Comparison of ENCODE assay signal across 18 cellular contexts in the genomic region with DNA sequence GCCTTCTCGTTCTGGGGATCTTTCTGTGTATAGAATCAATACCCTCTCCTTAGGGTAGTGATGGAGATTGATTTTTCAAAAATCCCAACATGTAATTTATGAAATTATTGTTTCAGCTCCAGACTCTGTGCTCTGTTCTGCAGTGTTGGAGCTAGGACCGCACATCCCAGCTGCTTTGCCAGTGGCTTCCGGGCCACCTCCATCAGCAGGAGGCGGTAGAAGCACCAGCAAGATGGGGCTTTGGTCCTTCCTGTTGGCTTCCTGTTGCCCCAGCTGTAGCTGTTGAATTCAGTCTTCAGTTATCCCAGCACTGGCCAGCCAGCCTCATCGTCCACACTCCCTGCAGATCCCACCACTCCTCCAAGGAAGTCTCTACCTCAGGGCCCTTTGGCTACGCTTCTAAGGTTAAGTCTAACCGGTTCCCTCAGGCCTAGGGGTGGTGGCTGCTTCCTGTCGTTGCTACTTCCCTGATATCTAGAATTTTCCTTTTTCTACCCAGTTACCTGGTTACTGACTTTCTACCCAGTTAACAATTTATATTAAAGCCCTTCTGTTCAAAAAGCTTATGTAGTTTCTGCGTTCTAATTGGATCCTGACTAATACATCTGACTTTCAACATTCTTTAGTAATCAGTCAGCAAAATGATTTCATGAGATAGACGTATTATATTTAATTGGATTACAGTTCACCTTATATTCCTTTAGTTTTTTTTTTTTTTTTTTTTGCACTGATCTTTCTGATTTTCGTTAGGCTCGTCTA. TPM values are rescaled to one million over a fixed set of nuclear protein-coding genes. Genes with fewer than 3 reads are reported as not detected.
DNase-seq lines count a peak whose midpoint lies in the region; FAIRE-seq and TF ChIP-seq lines count a peak whose summit lies in the region.
"Had no signal": no experiment of that assay in that cellular context is flagged by ENCODE, and none has a peak within 500 bp of the region (broad histone marks: within the 10 kb centered on the region; RNA-seq: fewer than 3 reads in every experiment).

No MANE protein-coding gene starts in this region.

- no peaks in the 10 kb centered on the region for H3K9me3 Mint-ChIP-seq in astrocyte (ENCODE audit: unreplicated experiment)
- H3K9me3 Mint-ChIP-seq: activated naive CD4-positive, alpha-beta T cell treated with anti-CD3 and anti-CD28 coated beads for 36 hours had no signal

- no peaks in the 10 kb centered on the region for H3K9me3 ChIP-seq in astrocyte (ENCODE audit: insufficient read depth, low read depth, low read length)

- H2AFZ ChIP-seq in astrocyte (ENCODE audit: low read depth, low read length): no peak overlapping the region
- H2AFZ ChIP-seq: parathyroid adenoma had no signal

- peaks cover 2% of the 10 kb centered on the region for H3K36me3 ChIP-seq in astrocyte (ENCODE audit: insufficient read depth, low read length)

- H4K20me1 ChIP-seq in astrocyte (ENCODE audit: insufficient read depth, low read length): peaks cover 25% of the 10 kb centered on the region

- peak overlapping the region; percentile 60 for H3K4me2 ChIP-seq in astrocyte (ENCODE audit: low read length)

- no peak for FAIRE-seq in astrocyte (lab: Jason Lieb, UNC)
- FAIRE-seq: GM12892, HTR-8/SVneo had no signal

- H3K9ac ChIP-seq in astrocyte (ENCODE audit: low read length): peak overlapping the region; percentile 59
- H3K9ac ChIP-seq: parathyroid adenoma had no signal

- no peak overlapping the region for H3K4me3 ChIP-seq in AG10803 (ENCODE audit: low read length)
- H3K4me3 ChIP-seq in astrocyte (ENCODE audit: insufficient read depth, low read depth, low read length): no peak overlapping the region

- DNase-seq in AG10803 (ENCODE audit: low read depth): peak; percentile 30
- peak; percentile 54 for DNase-seq in LHCN-M2 (ENCODE audit: low read depth)
- DNase-seq in astrocyte (ENCODE audit: low read depth): peak; percentile 64
- DNase-seq in kidney tubule cell (ENCODE audit: low spot score): peak; percentile 57
- DNase-seq in stimulated activated CD4-positive, alpha-beta T cell treated with anti-CD3 and anti-CD28 coated beads, Interleukin-15, amount 100 ng/mL, for 24 hours: no peak
- DNase-seq in NCI-H128 (lab: John Stamatoyannopoulos, UW; ENCODE audit: unreplicated experiment): no peak
- DNase-seq in effector CD8-positive, alpha-beta T cell (lab: John Stamatoyannopoulos, UW): no peak
- DNase-seq in NCI-H1092 treated with DMSO at 0.1 percent for 48 hours (lab: John Stamatoyannopoulos, UW): no peak
- DNase-seq: activated CD4-positive, CD25-positive, alpha-beta regulatory T cell treated with anti-CD3 and anti-CD28 coated beads, Interleukin-2, amount 50 U/mL, for 72 hours; activated CD8-positive, alpha-beta memory T cell treated with anti-CD3 and anti-CD28 coated beads, Interleukin-2, amount 50 U/mL, for 4 hours; activated naive CD4-positive, alpha-beta T cell treated with anti-CD3 and anti-CD28 coated beads for 36 hours; C1 segment of cervical spinal cord; head of caudate nucleus; NCI-H1417; NCI-H2227 treated with DMSO at 0.1 percent for 48 hours had no signal

- peaks cover 83% of the 10 kb centered on the region for H3K79me2 ChIP-seq in astrocyte (ENCODE audit: insufficient read depth, low read length)

- TF ChIP-seq CTCF in AG10803 (conservative IDR thresholded peaks at IDR 0.05; ENCODE audit: low read length) (no peak), astrocyte (IDR thresholded peaks at IDR 0.05; ENCODE audit: insufficient read depth, low read depth, low read length) (no peak)

- H3K27me3 ChIP-seq in astrocyte (ENCODE audit: insufficient read depth, low read length): no peaks in the 10 kb centered on the region

- H3K27ac Mint-ChIP-seq in astrocyte (ENCODE audit: unreplicated experiment): peak overlapping the region; percentile 55
- H3K27ac Mint-ChIP-seq: activated naive CD4-positive, alpha-beta T cell treated with anti-CD3 and anti-CD28 coated beads for 36 hours had no signal

- peaks cover 64% of the 10 kb centered on the region for H3K4me1 Mint-ChIP-seq in astrocyte (ENCODE audit: low read depth, unreplicated experiment)

- H3K27ac ChIP-seq in astrocyte (ENCODE audit: low read depth, low read length): peak overlapping the region; percentile 79
- H3K27ac ChIP-seq: parathyroid adenoma had no signal

- H3K36me3 Mint-ChIP-seq in astrocyte (ENCODE audit: low read depth, unreplicated experiment): peaks cover 26% of the 10 kb centered on the region

- H3K4me1 ChIP-seq in astrocyte (ENCODE audit: insufficient read depth, low read length): peaks cover 44% of the 10 kb centered on the region
- H3K4me1 ChIP-seq: parathyroid adenoma had no signal

- no peaks in the 10 kb centered on the region for H3K27me3 Mint-ChIP-seq in astrocyte (ENCODE audit: low read depth, unreplicated experiment)

- no peak overlapping the region for H3K4me3 Mint-ChIP-seq in astrocyte (ENCODE audit: unreplicated experiment)
- H3K4me3 Mint-ChIP-seq: activated naive CD4-positive, alpha-beta T cell treated with anti-CD3 and anti-CD28 coated beads for 36 hours had no signal

RNA-seq across cellular contexts. Expression of a gene that starts 24.6 kb away (rescaled TPM):
- 77.3 and 81.6 TPM in 2 replicates for total RNA-seq in LHCN-M2 (2014; rRNA removed)
- polyA plus RNA-seq in LHCN-M2 (2012): 78.4 TPM
- total RNA-seq in astrocyte: 507 and 634 TPM in 2 replicates

Comparison
In these comparisons a context has a peak if more than half of its experiments do, and no peak if none do; other contexts are left out.
1. DNase-seq: peak in AG10803 (single experiment), LHCN-M2 (single experiment), astrocyte (single experiment) and kidney tubule cell (single experiment); none in stimulated activated CD4-positive, alpha-beta T cell treated with anti-CD3 and anti-CD28 coated beads, Interleukin-15, amount 100 ng/mL, for 24 hours (single experiment), NCI-H128 (single experiment), effector CD8-positive, alpha-beta T cell (single experiment) and NCI-H1092 treated with DMSO at 0.1 percent for 48 hours (single experiment).